Comparison of ENCODE assay signal across 1 cellular context in the genomic region with DNA sequence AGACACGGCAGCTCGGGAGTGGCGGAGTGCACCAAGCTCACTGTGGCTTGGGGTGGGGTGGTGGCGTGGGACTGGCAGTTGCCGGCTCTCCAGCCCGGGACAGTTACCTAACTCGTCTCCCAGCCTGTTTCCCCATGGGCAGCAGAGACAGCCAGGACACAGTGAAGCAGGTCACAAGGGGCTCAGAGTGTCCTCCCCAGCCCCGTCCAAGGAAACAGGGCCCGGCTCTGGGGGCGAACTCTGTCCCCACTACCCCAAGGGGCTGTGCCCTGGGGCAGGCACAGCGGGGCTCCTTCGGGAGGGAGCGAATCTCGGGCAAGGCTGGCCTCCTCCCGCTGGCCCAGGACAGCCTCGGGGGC.
TF ChIP-seq lines count a peak whose summit lies in the region.

No MANE protein-coding gene starts in this region.

TF ChIP-seq in HepG2, 621 proteins besides CTCF, POLR2A, EP300 and RAD21:
- TF ChIP-seq, protein P1, sequence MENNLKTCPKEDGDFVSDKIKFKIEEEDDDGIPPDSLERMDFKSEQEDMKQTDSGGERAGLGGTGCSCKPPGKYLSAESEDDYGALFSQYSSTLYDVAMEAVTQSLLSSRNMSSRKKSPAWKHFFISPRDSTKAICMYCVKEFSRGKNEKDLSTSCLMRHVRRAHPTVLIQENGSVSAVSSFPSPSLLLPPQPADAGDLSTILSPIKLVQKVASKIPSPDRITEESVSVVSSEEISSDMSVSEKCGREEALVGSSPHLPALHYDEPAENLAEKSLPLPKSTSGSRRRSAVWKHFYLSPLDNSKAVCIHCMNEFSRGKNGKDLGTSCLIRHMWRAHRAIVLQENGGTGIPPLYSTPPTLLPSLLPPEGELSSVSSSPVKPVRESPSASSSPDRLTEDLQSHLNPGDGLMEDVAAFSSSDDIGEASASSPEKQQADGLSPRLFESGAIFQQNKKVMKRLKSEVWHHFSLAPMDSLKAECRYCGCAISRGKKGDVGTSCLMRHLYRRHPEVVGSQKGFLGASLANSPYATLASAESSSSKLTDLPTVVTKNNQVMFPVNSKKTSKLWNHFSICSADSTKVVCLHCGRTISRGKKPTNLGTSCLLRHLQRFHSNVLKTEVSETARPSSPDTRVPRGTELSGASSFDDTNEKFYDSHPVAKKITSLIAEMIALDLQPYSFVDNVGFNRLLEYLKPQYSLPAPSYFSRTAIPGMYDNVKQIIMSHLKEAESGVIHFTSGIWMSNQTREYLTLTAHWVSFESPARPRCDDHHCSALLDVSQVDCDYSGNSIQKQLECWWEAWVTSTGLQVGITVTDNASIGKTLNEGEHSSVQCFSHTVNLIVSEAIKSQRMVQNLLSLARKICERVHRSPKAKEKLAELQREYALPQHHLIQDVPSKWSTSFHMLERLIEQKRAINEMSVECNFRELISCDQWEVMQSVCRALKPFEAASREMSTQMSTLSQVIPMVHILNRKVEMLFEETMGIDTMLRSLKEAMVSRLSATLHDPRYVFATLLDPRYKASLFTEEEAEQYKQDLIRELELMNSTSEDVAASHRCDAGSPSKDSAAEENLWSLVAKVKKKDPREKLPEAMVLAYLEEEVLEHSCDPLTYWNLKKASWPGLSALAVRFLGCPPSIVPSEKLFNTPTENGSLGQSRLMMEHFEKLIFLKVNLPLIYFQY (CRISPR knock-in tag; IDR thresholded peaks at IDR 0.05; ENCODE audit: borderline replicate concordance) = no peak
- TF ChIP-seq ZBTB42 (CRISPR knock-in tag; IDR thresholded peaks at IDR 0.05) (no peak), ATF1 (CRISPR knock-in tag; IDR thresholded peaks at IDR 0.05) (no peak), ZNF550 (CRISPR knock-in tag; IDR thresholded peaks at IDR 0.05; ENCODE audit: borderline replicate concordance) (no peak), SRSF4 (IDR thresholded peaks at IDR 0.05; ENCODE audit: low read depth, low read length, poor library complexity, severe bottlenecking) (no peak), SOX6 (IDR thresholded peaks at IDR 0.05) (no peak), SOX6 (CRISPR knock-in tag; IDR thresholded peaks at IDR 0.05) (0 out of 2 replicates have a peak, but pooled peaks have one; percentile 29), SP5 (CRISPR knock-in tag; IDR thresholded peaks at IDR 0.05; ENCODE audit: borderline replicate concordance, low read depth) (no peak), ZC3H13 (CRISPR knock-in tag; IDR thresholded peaks at IDR 0.05) (0 out of 2 replicates have a peak, but pooled peaks have one; percentile 53), SETDB1 (CRISPR knock-in tag; IDR thresholded peaks at IDR 0.05; ENCODE audit: borderline replicate concordance) (0 out of 2 replicates have a peak, but pooled peaks have one; percentile 56), ZSCAN22 (CRISPR knock-in tag; IDR thresholded peaks at IDR 0.05) (0 out of 2 replicates have a peak, but pooled peaks have one; percentile 6), ZNF484 (CRISPR knock-in tag; IDR thresholded peaks at IDR 0.05; ENCODE audit: borderline replicate concordance, low read depth) (no peak), KAT8 (CRISPR knock-in tag; IDR thresholded peaks at IDR 0.05) (0 out of 2 replicates have a peak, but pooled peaks have one; percentile 9), CEBPG (CRISPR knock-in tag; IDR thresholded peaks at IDR 0.05) (no peak), POLR2AphosphoS2 (IDR thresholded peaks at IDR 0.05; ENCODE audit: low read depth, low read length) (no peak), ZNF598 (CRISPR knock-in tag; IDR thresholded peaks at IDR 0.05; ENCODE audit: borderline replicate concordance) (peak; percentile 56; the same call in 1 of the 2 replicates), HOXD1 (CRISPR knock-in tag; IDR thresholded peaks at IDR 0.05) (no peak), ZNF720 (CRISPR knock-in tag; IDR thresholded peaks at IDR 0.05) (no peak), ZNF564 (CRISPR knock-in tag; IDR thresholded peaks at IDR 0.05) (no peak), SIN3A (IDR thresholded peaks at IDR 0.05; ENCODE audit: borderline replicate concordance, low read depth, low read length) (peak; percentile 45; the same call in 1 of the 2 replicates), ZBTB38 (CRISPR knock-in tag; IDR thresholded peaks at IDR 0.05) (no peak), DMAP1 (CRISPR knock-in tag; IDR thresholded peaks at IDR 0.05) (peak; percentile 35; the same call in 1 of the 2 replicates), GTF3A (CRISPR knock-in tag; conservative IDR thresholded peaks at IDR 0.05) (0 out of 2 replicates have a peak, but pooled peaks have one; percentile 1)
- TF ChIP-seq, protein P2, sequence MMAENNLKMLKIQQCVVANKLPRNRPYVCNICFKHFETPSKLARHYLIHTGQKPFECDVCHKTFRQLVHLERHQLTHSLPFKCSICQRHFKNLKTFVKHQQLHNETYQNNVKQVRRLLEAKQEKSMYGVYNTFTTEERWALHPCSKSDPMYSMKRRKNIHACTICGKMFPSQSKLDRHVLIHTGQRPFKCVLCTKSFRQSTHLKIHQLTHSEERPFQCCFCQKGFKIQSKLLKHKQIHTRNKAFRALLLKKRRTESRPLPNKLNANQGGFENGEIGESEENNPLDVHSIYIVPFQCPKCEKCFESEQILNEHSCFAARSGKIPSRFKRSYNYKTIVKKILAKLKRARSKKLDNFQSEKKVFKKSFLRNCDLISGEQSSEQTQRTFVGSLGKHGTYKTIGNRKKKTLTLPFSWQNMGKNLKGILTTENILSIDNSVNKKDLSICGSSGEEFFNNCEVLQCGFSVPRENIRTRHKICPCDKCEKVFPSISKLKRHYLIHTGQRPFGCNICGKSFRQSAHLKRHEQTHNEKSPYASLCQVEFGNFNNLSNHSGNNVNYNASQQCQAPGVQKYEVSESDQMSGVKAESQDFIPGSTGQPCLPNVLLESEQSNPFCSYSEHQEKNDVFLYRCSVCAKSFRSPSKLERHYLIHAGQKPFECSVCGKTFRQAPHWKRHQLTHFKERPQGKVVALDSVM (CRISPR knock-in tag; IDR thresholded peaks at IDR 0.05) = peak; percentile 31; the same call in 1 of the 2 replicates
- TF ChIP-seq, protein P3, sequence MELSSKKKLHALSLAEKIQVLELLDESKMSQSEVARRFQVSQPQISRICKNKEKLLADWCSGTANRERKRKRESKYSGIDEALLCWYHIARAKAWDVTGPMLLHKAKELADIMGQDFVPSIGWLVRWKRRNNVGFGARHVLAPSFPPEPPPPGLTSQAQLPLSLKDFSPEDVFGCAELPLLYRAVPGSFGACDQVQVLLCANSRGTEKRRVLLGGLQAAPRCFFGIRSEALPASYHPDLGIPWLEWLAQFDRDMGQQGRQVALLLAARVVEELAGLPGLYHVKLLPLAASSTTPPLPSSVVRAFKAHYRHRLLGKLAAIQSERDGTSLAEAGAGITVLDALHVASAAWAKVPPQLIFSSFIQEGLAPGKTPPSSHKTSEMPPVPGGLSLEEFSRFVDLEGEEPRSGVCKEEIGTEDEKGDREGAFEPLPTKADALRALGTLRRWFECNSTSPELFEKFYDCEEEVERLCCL (CRISPR knock-in tag; IDR thresholded peaks at IDR 0.05; ENCODE audit: borderline replicate concordance) = no peak
- TF ChIP-seq, protein P4, sequence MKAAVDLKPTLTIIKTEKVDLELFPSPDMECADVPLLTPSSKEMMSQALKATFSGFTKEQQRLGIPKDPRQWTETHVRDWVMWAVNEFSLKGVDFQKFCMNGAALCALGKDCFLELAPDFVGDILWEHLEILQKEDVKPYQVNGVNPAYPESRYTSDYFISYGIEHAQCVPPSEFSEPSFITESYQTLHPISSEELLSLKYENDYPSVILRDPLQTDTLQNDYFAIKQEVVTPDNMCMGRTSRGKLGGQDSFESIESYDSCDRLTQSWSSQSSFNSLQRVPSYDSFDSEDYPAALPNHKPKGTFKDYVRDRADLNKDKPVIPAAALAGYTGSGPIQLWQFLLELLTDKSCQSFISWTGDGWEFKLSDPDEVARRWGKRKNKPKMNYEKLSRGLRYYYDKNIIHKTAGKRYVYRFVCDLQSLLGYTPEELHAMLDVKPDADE (CRISPR knock-in tag; IDR thresholded peaks at IDR 0.05) = no peak
- TF ChIP-seq, protein P5, sequence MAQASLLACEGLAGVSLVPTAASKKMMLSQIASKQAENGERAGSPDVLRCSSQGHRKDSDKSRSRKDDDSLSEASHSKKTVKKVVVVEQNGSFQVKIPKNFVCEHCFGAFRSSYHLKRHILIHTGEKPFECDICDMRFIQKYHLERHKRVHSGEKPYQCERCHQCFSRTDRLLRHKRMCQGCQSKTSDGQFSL (CRISPR knock-in tag; IDR thresholded peaks at IDR 0.05) = no peak
- TF ChIP-seq, protein P6, sequence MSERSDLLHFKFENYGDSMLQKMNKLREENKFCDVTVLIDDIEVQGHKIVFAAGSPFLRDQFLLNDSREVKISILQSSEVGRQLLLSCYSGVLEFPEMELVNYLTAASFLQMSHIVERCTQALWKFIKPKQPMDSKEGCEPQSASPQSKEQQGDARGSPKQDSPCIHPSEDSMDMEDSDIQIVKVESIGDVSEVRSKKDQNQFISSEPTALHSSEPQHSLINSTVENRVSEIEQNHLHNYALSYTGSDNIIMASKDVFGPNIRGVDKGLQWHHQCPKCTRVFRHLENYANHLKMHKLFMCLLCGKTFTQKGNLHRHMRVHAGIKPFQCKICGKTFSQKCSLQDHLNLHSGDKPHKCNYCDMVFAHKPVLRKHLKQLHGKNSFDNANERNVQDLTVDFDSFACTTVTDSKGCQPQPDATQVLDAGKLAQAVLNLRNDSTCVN (CRISPR knock-in tag; IDR thresholded peaks at IDR 0.05; ENCODE audit: borderline replicate concordance) = no peak
- TF ChIP-seq, protein P7, sequence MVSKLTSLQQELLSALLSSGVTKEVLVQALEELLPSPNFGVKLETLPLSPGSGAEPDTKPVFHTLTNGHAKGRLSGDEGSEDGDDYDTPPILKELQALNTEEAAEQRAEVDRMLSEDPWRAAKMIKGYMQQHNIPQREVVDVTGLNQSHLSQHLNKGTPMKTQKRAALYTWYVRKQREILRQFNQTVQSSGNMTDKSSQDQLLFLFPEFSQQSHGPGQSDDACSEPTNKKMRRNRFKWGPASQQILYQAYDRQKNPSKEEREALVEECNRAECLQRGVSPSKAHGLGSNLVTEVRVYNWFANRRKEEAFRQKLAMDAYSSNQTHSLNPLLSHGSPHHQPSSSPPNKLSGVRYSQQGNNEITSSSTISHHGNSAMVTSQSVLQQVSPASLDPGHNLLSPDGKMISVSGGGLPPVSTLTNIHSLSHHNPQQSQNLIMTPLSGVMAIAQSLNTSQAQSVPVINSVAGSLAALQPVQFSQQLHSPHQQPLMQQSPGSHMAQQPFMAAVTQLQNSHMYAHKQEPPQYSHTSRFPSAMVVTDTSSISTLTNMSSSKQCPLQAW (CRISPR knock-in tag; IDR thresholded peaks at IDR 0.05) = 0 out of 2 replicates have a peak, but pooled peaks have one; percentile 27
- TF ChIP-seq, protein P8, sequence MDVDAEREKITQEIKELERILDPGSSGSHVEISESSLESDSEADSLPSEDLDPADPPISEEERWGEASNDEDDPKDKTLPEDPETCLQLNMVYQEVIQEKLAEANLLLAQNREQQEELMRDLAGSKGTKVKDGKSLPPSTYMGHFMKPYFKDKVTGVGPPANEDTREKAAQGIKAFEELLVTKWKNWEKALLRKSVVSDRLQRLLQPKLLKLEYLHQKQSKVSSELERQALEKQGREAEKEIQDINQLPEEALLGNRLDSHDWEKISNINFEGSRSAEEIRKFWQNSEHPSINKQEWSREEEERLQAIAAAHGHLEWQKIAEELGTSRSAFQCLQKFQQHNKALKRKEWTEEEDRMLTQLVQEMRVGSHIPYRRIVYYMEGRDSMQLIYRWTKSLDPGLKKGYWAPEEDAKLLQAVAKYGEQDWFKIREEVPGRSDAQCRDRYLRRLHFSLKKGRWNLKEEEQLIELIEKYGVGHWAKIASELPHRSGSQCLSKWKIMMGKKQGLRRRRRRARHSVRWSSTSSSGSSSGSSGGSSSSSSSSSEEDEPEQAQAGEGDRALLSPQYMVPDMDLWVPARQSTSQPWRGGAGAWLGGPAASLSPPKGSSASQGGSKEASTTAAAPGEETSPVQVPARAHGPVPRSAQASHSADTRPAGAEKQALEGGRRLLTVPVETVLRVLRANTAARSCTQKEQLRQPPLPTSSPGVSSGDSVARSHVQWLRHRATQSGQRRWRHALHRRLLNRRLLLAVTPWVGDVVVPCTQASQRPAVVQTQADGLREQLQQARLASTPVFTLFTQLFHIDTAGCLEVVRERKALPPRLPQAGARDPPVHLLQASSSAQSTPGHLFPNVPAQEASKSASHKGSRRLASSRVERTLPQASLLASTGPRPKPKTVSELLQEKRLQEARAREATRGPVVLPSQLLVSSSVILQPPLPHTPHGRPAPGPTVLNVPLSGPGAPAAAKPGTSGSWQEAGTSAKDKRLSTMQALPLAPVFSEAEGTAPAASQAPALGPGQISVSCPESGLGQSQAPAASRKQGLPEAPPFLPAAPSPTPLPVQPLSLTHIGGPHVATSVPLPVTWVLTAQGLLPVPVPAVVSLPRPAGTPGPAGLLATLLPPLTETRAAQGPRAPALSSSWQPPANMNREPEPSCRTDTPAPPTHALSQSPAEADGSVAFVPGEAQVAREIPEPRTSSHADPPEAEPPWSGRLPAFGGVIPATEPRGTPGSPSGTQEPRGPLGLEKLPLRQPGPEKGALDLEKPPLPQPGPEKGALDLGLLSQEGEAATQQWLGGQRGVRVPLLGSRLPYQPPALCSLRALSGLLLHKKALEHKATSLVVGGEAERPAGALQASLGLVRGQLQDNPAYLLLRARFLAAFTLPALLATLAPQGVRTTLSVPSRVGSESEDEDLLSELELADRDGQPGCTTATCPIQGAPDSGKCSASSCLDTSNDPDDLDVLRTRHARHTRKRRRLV (CRISPR knock-in tag; IDR thresholded peaks at IDR 0.05) = 0 out of 2 replicates have a peak, but pooled peaks have one; percentile 24
- TF ChIP-seq, protein P9, sequence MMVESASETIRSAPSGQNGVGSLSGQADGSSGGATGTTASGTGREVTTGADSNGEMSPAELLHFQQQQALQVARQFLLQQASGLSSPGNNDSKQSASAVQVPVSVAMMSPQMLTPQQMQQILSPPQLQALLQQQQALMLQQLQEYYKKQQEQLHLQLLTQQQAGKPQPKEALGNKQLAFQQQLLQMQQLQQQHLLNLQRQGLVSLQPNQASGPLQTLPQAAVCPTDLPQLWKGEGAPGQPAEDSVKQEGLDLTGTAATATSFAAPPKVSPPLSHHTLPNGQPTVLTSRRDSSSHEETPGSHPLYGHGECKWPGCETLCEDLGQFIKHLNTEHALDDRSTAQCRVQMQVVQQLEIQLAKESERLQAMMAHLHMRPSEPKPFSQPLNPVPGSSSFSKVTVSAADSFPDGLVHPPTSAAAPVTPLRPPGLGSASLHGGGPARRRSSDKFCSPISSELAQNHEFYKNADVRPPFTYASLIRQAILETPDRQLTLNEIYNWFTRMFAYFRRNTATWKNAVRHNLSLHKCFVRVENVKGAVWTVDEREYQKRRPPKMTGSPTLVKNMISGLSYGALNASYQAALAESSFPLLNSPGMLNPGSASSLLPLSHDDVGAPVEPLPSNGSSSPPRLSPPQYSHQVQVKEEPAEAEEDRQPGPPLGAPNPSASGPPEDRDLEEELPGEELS (CRISPR knock-in tag; IDR thresholded peaks at IDR 0.05) = no peak
- TF ChIP-seq, protein P10, sequence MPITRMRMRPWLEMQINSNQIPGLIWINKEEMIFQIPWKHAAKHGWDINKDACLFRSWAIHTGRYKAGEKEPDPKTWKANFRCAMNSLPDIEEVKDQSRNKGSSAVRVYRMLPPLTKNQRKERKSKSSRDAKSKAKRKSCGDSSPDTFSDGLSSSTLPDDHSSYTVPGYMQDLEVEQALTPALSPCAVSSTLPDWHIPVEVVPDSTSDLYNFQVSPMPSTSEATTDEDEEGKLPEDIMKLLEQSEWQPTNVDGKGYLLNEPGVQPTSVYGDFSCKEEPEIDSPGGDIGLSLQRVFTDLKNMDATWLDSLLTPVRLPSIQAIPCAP (CRISPR knock-in tag; IDR thresholded peaks at IDR 0.05; ENCODE audit: low read depth) = 0 out of 2 replicates have a peak, but pooled peaks have one; percentile 26
